18 cellular contexts compared by ENCODE assay signal in the genomic region with DNA sequence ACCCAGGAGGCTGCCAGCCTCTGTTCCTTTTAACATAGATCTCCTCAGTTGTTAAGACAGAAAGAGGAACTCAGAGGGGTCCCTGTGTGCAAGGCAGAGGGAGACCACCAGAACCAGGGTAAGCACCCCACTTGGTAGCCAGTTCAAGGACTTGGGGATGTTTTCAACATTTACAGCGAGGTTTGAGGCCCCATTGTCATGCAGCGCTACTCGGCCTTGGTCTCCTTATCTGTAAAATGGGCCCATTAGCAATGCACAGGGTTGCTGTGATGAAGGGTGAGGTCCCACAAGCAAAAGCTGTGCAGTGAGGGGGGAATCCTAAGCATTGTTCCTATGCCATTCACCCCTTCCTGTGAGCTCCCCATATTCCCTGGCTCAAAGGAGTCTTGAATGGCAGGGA. TPM values are rescaled to one million over a fixed set of nuclear protein-coding genes. Genes with fewer than 3 reads are reported as not detected.
DNase-seq lines count a peak whose midpoint lies in the region; ATAC-seq, FAIRE-seq and TF ChIP-seq lines count a peak whose summit lies in the region.
"Had no signal": no experiment of that assay in that cellular context is flagged by ENCODE, and none has a peak within 500 bp of the region (broad histone marks: within the 10 kb centered on the region; RNA-seq: fewer than 3 reads in every experiment).

No MANE protein-coding gene starts in this region.

- peak overlapping the region; percentile 67 for H3K4me3 Mint-ChIP-seq in astrocyte (ENCODE audit: unreplicated experiment)
- H3K4me3 Mint-ChIP-seq: HFFc6 had no signal

- H3K27me3 ChIP-seq in HepG2 (ENCODE audit: control insufficient read depth in 1 of 2, insufficient read depth in 2 of 2, low read length in 2 of 2) (peaks cover 7 to 58% of the 10 kb centered on the region in 2 experiments), right lobe of liver (peaks cover 40 to 87% of the 10 kb centered on the region in 2 donors), astrocyte (ENCODE audit: insufficient read depth, low read length) (peaks cover 94% of the 10 kb centered on the region), iPS-15b (ENCODE audit: control insufficient read depth, insufficient read depth, low read length) (peaks cover 98% of the 10 kb centered on the region), testis (no peaks in the 10 kb centered on the region)

- peaks cover 5% of the 10 kb centered on the region for H3K9me3 Mint-ChIP-seq in astrocyte (ENCODE audit: unreplicated experiment)
- H3K9me3 Mint-ChIP-seq: HFFc6 had no signal

- POLR2A ChIA-PET in HepG2 (lab: Yijun Ruan, JAX): no interaction called here

- H3K4me1 ChIP-seq in HepG2 (ENCODE audit: insufficient read depth, low read length) (peaks cover 10% of the 10 kb centered on the region), right lobe of liver (peaks cover 0 to 36% (median 3%) of the 10 kb centered on the region in 4 donors), astrocyte (ENCODE audit: insufficient read depth, low read length) (peaks cover 7% of the 10 kb centered on the region), iPS-15b (ENCODE audit: control insufficient read depth, insufficient read depth, low read length) (peaks cover 5% of the 10 kb centered on the region), testis (peaks cover 14% of the 10 kb centered on the region)

- no peak overlapping the region for H3K27ac Mint-ChIP-seq in astrocyte (ENCODE audit: unreplicated experiment)
- H3K27ac Mint-ChIP-seq: HFFc6 had no signal

- in situ Hi-C loops in HepG2 (cut with HindIII; ENCODE audit: extremely low pct_ligation_motif_present, low pct_unique_long_range_greater_than_20kb): no loop called here

- DNase-seq in HepG2 (ENCODE audit: low spot score) (no peak), right lobe of liver (no peak), astrocyte (ENCODE audit: low read depth) (no peak), NCI-H446 (lab: John Stamatoyannopoulos, UW) (no peak), AML-193 (lab: John Stamatoyannopoulos, UW) (no peak), testis (no peak)
- DNase-seq in activated CD4-positive, alpha-beta T cell treated with anti-CD3 and anti-CD28 coated beads, Interleukin-2, amount 50 U/mL, for 4 hours: no peak
- DNase-seq: 8988T, DND-41, HFFc6, NCI-H1105, NCI-H1694, NCI-H524 treated with DMSO at 0.1 percent for 48 hours had no signal

- H3K9ac ChIP-seq in HepG2 (ENCODE audit: insufficient read depth, low read depth, low read length) (no peak overlapping the region), astrocyte (ENCODE audit: low read length) (no peak overlapping the region), iPS-15b (ENCODE audit: low read depth, low read length) (no peak overlapping the region)
- H3K9ac ChIP-seq: BLaER1 treated with 17β-estradiol and CSF1 and Interleukin-3, amounts not matched to agents 10 nM and 100 nM had no signal

- intact Hi-C loops in HepG2 (cut with micrococcal nuclease; ENCODE audit: unreplicated experiment): no loop called here
- intact Hi-C loops in right lobe of liver (cut with DNase I): no loop called here
- intact Hi-C loops in testis (cut with DNase I; ENCODE audit: low total_unique reads): no loop called here

- H3K4me2 ChIP-seq in HepG2 (ENCODE audit: low read depth, low read length): no peak overlapping the region
- H3K4me2 ChIP-seq in astrocyte (ENCODE audit: low read length): peak overlapping the region; percentile 78
- H3K4me2 ChIP-seq: BLaER1 treated with 17β-estradiol and CSF1 and Interleukin-3, amounts not matched to agents 10 nM and 100 nM had no signal

- TF ChIP-seq CTCF in HepG2 (CRISPR knock-in tag; IDR thresholded peaks at IDR 0.05) (no peak), right lobe of liver (IDR thresholded peaks at IDR 0.05) (no peak), astrocyte (IDR thresholded peaks at IDR 0.05; ENCODE audit: insufficient read depth, low read depth, low read length) (no peak), testis (IDR thresholded peaks at IDR 0.05) (no peak)

- H3K4me3 ChIP-seq in HepG2 (replicated peaks in 1 of 3; ENCODE audit: insufficient read depth in 1 of 3, low read depth in 2 of 3, low read length in 3 of 3): no peak overlapping the region
- no peak overlapping the region for H3K4me3 ChIP-seq in right lobe of liver
- no peak overlapping the region for H3K4me3 ChIP-seq in astrocyte (ENCODE audit: insufficient read depth, low read depth, low read length)
- peak overlapping the region; percentile 37 for H3K4me3 ChIP-seq in iPS-15b (ENCODE audit: low read depth, low read length)
- no peak overlapping the region for H3K4me3 ChIP-seq in testis
- H3K4me3 ChIP-seq: BLaER1 treated with 17β-estradiol and CSF1 and Interleukin-3, amounts not matched to agents 10 nM and 100 nM had no signal

- H3K36me3 ChIP-seq in HepG2 (replicated peaks in 1 of 2; ENCODE audit: control insufficient read depth in 1 of 2, insufficient read depth in 2 of 2, low read length in 2 of 2) (no peaks in the 10 kb centered on the region), right lobe of liver (no peaks in the 10 kb centered on the region), astrocyte (ENCODE audit: insufficient read depth, low read length) (no peaks in the 10 kb centered on the region), iPS-15b (ENCODE audit: control insufficient read depth, insufficient read depth, low read length) (no peaks in the 10 kb centered on the region), testis (ENCODE audit: low read depth, missing control alignments) (no peaks in the 10 kb centered on the region)
- H3K36me3 ChIP-seq: BLaER1 treated with 17β-estradiol and CSF1 and Interleukin-3, amounts not matched to agents 10 nM and 100 nM had no signal

- H3K27ac ChIP-seq in HepG2 (ENCODE audit: extremely low read length, insufficient read depth, low read length) (no peak overlapping the region), right lobe of liver (no peak overlapping the region), astrocyte (ENCODE audit: low read depth, low read length) (no peak overlapping the region), testis (no peak overlapping the region)
- H3K27ac ChIP-seq: BLaER1 treated with 17β-estradiol and CSF1 and Interleukin-3, amounts not matched to agents 10 nM and 100 nM had no signal

- BruUV-seq in HepG2 (replicated peaks; lab: Mats Ljungman, UMichigan): no TSS peak

- WGBS in HepG2 (ENCODE audit: low lambda C conversion rate): 67% methylated on average over 3 of the region's 3 CpGs
- WGBS in right lobe of liver (ENCODE audit: insufficient coverage, low coverage, low lambda C conversion rate, missing lambda C conversion rate): 18% methylated on average over 2 of the region's 3 CpGs
- WGBS in testis, 2 donors: 64 to 85% methylated on average over 3 of the region's 3 CpGs

- no peak for TF ChIP-seq EP300 in HepG2 (IDR thresholded peaks at IDR 0.05; ENCODE audit: low read depth in 2 of 2, low read length in 2 of 2)
- no peak for TF ChIP-seq EP300 in HepG2 (CRISPR knock-in tag; IDR thresholded peaks at IDR 0.05; ENCODE audit: borderline replicate concordance)

- FAIRE-seq in HepG2 (lab: Jason Lieb, UNC): no peak
- no peak for FAIRE-seq in astrocyte (lab: Jason Lieb, UNC)
- FAIRE-seq: G401.6, GM12891 had no signal

- H3K9me3 ChIP-seq in HepG2 (ENCODE audit: low read length) (no peaks in the 10 kb centered on the region), right lobe of liver (no peaks in the 10 kb centered on the region), astrocyte (ENCODE audit: insufficient read depth, low read depth, low read length) (no peaks in the 10 kb centered on the region), iPS-15b (ENCODE audit: control insufficient read depth, insufficient read depth, low read length) (no peaks in the 10 kb centered on the region), testis (no peaks in the 10 kb centered on the region)

- CTCF ChIA-PET in HepG2 (lab: Yijun Ruan, JAX; ENCODE audit: low intra/inter-chr PET ratio, low total read pairs): no interaction called here

- TF ChIP-seq POLR2A in HepG2 (IDR thresholded peaks at IDR 0.05; ENCODE audit: insufficient read depth in 1 of 2, low read depth in 2 of 2, low read length in 2 of 2) (no peak), right lobe of liver (IDR thresholded peaks at IDR 0.05) (no peak), testis (IDR thresholded peaks at IDR 0.05) (no peak)

- peaks cover 17% of the 10 kb centered on the region for H3K4me1 Mint-ChIP-seq in astrocyte (ENCODE audit: low read depth, unreplicated experiment)

- H2AFZ ChIP-seq in HepG2 (ENCODE audit: low read length): no peak overlapping the region
- no peak overlapping the region for H2AFZ ChIP-seq in astrocyte (ENCODE audit: low read depth, low read length)

- peaks cover 63% of the 10 kb centered on the region for H3K27me3 Mint-ChIP-seq in astrocyte (ENCODE audit: low read depth, unreplicated experiment)

- TF ChIP-seq RAD21 in HepG2 (CRISPR knock-in tag; IDR thresholded peaks at IDR 0.05): no peak

- H4K20me1 ChIP-seq in HepG2 (ENCODE audit: insufficient read depth, low read length) (no peaks in the 10 kb centered on the region), astrocyte (ENCODE audit: insufficient read depth, low read length) (peaks cover 62% of the 10 kb centered on the region)

- H3K36me3 Mint-ChIP-seq in astrocyte (ENCODE audit: low read depth, unreplicated experiment): peaks cover 6% of the 10 kb centered on the region

- H3K79me2 ChIP-seq in HepG2 (ENCODE audit: insufficient read depth, low read length) (no peaks in the 10 kb centered on the region), astrocyte (ENCODE audit: insufficient read depth, low read length) (peaks cover 39% of the 10 kb centered on the region)

- no peak for ATAC-seq in HepG2
- no peak for ATAC-seq in right lobe of liver

RNA-seq across cellular contexts. Expression of a gene that starts 4.2 kb away (rescaled TPM):
- total RNA-seq in HepG2 (2016; rRNA removed; fragmentation: Illumina TruSeq; extraction: Trizol) (0.53 TPM in 2 replicates), right lobe of liver (not detected), astrocyte (9.2 and 12.8 TPM in 2 replicates), testis (under 1 TPM; 0.19 to 0.71 TPM)
- total RNA-seq in HepG2 (2016; cell fraction: cytosol; rRNA removed; fragmentation: Illumina TruSeq; extraction: Trizol; ENCODE audit: low read depth): 0.20 and 0.35 TPM in 2 replicates
- total RNA-seq in HepG2 (2016; cell fraction: insoluble cytoplasmic fraction; rRNA removed; fragmentation: Illumina TruSeq; extraction: Trizol): 0.22 and 0.50 TPM in 2 replicates
- total RNA-seq in HepG2 (2016; cell fraction: membrane; rRNA removed; fragmentation: Illumina TruSeq; extraction: Trizol): 0.38 and 0.49 TPM in 2 replicates
- total RNA-seq in HepG2 (2016; cell fraction: nucleus; rRNA removed; fragmentation: Illumina TruSeq; extraction: Trizol): 0.50 and 0.97 TPM in 2 replicates
- polyA plus RNA-seq in HepG2 (2011; rRNA removed) (0.12 and 0.36 TPM in 2 replicates), testis (ENCODE audit: insufficient read depth, low read depth, low replicate concordance) (0.90 TPM)
- 0.13 and 0.15 TPM in 2 replicates for polyA plus RNA-seq in HepG2 (2011; cell fraction: cytosol; rRNA removed)
- polyA plus RNA-seq in HepG2 (2011; cell fraction: nucleus; rRNA removed): 0.61 and 0.66 TPM in 2 replicates
- 0.36 and 0.76 TPM in 2 replicates for polyA plus RNA-seq in HepG2 (2012)
- polyA plus RNA-seq in HepG2 (2016; cell fraction: cytosol; fragmentation: Illumina TruSeq; extraction: Trizol; ENCODE audit: low read depth): 0.29 TPM in 2 replicates
- polyA plus RNA-seq in HepG2 (2016; cell fraction: insoluble cytoplasmic fraction; fragmentation: Illumina TruSeq; extraction: Trizol; ENCODE audit: low read depth): 0.62 and 0.96 TPM in 2 replicates
- 0.65 and 0.81 TPM in 2 replicates for polyA plus RNA-seq in HepG2 (2016; cell fraction: membrane; fragmentation: Illumina TruSeq; extraction: Trizol; ENCODE audit: low read depth)
- 1.5 and 2.1 TPM in 2 replicates for polyA plus RNA-seq in HepG2 (2016; cell fraction: nucleus; fragmentation: Illumina TruSeq; extraction: Trizol; ENCODE audit: insufficient read depth, low read depth)
- polyA minus RNA-seq in HepG2 (2011; rRNA and poly(A)+ RNA removed; ENCODE audit: low replicate concordance): 0.80 and 17.2 TPM in 2 replicates
- 0.26 TPM in 1 of 2 replicates, not detected in the other for polyA minus RNA-seq in HepG2 (2011; cell fraction: cytosol; rRNA and poly(A)+ RNA removed)
- polyA minus RNA-seq in HepG2 (2011; cell fraction: nucleus; rRNA and poly(A)+ RNA removed): 0.77 and 1.1 TPM in 2 replicates
- total RNA-seq: HFFc6 had no signal
- polyA plus RNA-seq: IgD-negative memory B cell had no signal
